17 cellular contexts compared by ENCODE assay signal in genomic region chr18:46679846-46680598, GRCh38. TPM values are rescaled to one million over a fixed set of nuclear protein-coding genes. Genes with fewer than 3 reads are reported as not detected.
DNase-seq lines count a peak whose midpoint lies in the region; ATAC-seq and TF ChIP-seq lines count a peak whose summit lies in the region.
"Had no signal": no experiment of that assay in that cellular context is flagged by ENCODE, and none has a peak within 500 bp of the region (broad histone marks: within the 10 kb centered on the region; RNA-seq: fewer than 3 reads in every experiment).

No MANE protein-coding gene starts in this region.

- H3K27ac ChIP-seq in Karpas-422 (ENCODE audit: low read length) (peak overlapping the region; percentile 82), neuronal stem cell (replicated peaks; ENCODE audit: low read length) (no peak overlapping the region), brain microvascular endothelial cell (no peak overlapping the region)

- H3K4me2 ChIP-seq in Karpas-422 (ENCODE audit: low read depth, low read length, poor library complexity, severe bottlenecking) = peak overlapping the region; percentile 51
- no peak overlapping the region for H3K4me2 ChIP-seq in neuronal stem cell (ENCODE audit: insufficient read depth, low read length, poor library complexity, severe bottlenecking)

- intact Hi-C loops in Right ventricle myocardium superior (cut with DNase I) = no loop called here
- intact Hi-C loops in left cardiac atrium (cut with DNase I) = no loop called here

- H3K79me2 ChIP-seq in Karpas-422 (ENCODE audit: low read length) = no peaks in the 10 kb centered on the region

- H2AFZ ChIP-seq in Karpas-422 (ENCODE audit: low read length) = no peak overlapping the region
- no peak overlapping the region for H2AFZ ChIP-seq in neuronal stem cell (ENCODE audit: low read length)

- no peak overlapping the region for H3K4ac ChIP-seq in neuronal stem cell (ENCODE audit: low read length)

- H3K9ac ChIP-seq in Karpas-422 (ENCODE audit: low read length) = no peak overlapping the region
- H3K9ac ChIP-seq in neuronal stem cell (ENCODE audit: low read depth, low read length, poor library complexity) = peak overlapping the region; percentile 38

- H3K23ac ChIP-seq in neuronal stem cell (ENCODE audit: low read depth, low read length, poor library complexity) = peak overlapping the region; percentile 61

- H3K9me2 ChIP-seq in Karpas-422 (replicated peaks; ENCODE audit: insufficient read depth, low read length) = no peaks in the 10 kb centered on the region

- peak overlapping the region; percentile 84 for H4K8ac ChIP-seq in neuronal stem cell (ENCODE audit: low read depth, low read length)

- no peak for TF ChIP-seq CTCF in brain microvascular endothelial cell (IDR thresholded peaks at IDR 0.05; ENCODE audit: low read depth, low read length, missing control alignments)

- H2BK5ac ChIP-seq in neuronal stem cell (ENCODE audit: low read length) = no peak overlapping the region

- H3K4me1 ChIP-seq in Karpas-422 (ENCODE audit: low read length) = peaks cover 63% of the 10 kb centered on the region
- no peaks in the 10 kb centered on the region for H3K4me1 ChIP-seq in neuronal stem cell (ENCODE audit: control insufficient read depth in 2 of 2, insufficient read depth in 1 of 2, low read depth in 1 of 2, low read length in 2 of 2)
- H3K4me1 ChIP-seq: Caco-2 had no signal

- H4K91ac ChIP-seq in neuronal stem cell (ENCODE audit: low read depth, low read length, poor library complexity) = no peak overlapping the region

- ATAC-seq in Right ventricle myocardium superior (ENCODE audit: poor library complexity) (peak; percentile 9), left cardiac atrium (no peak)

- H3K14ac ChIP-seq in neuronal stem cell (ENCODE audit: low read length) = peak overlapping the region; percentile 65

- no CpG with 5 or more reads among the region's 52 CpGs for WGBS in neuronal stem cell (ENCODE audit: extremely low coverage in 2 of 2, insufficient read length in 2 of 2, insufficient replicate concordance in 1 of 2), 2 donors

- H4K20me1 ChIP-seq in Karpas-422 (ENCODE audit: insufficient read depth, low read depth, low read length) = no peaks in the 10 kb centered on the region

- no peak overlapping the region for H3K18ac ChIP-seq in neuronal stem cell (ENCODE audit: low read length)

- no peak overlapping the region for H2BK12ac ChIP-seq in neuronal stem cell (ENCODE audit: low read length)

- H2AK5ac ChIP-seq in neuronal stem cell (ENCODE audit: low read depth, low read length) = no peak overlapping the region

- H3K9me3 ChIP-seq in Karpas-422 (ENCODE audit: low read length) (no peaks in the 10 kb centered on the region), neuronal stem cell (replicated peaks in 1 of 2; ENCODE audit: control insufficient read depth in 2 of 2, insufficient read depth in 1 of 2, low read depth in 1 of 2, low read length in 2 of 2) (no peaks in the 10 kb centered on the region)
- H3K9me3 ChIP-seq: Caco-2 had no signal

- DNase-seq in Right ventricle myocardium superior (no peak), left cardiac atrium (no peak), Karpas-422 (no peak), neuronal stem cell (ENCODE audit: low spot score) (no peak), DMS53 (lab: John Stamatoyannopoulos, UW) (no peak), brain microvascular endothelial cell (no peak)
- DNase-seq in stimulated activated CD4-positive, alpha-beta T cell treated with anti-CD3 and anti-CD28 coated beads, Interleukin-2, amount 100 ng/mL, for 24 hours = no peak
- DNase-seq: 8988T; C1 segment of cervical spinal cord; Caco-2; CD4-positive, CD25-positive, alpha-beta regulatory T cell; DMS79; GF-D8; GOT3; H9; IMR-90 had no signal

- H3K4me3 ChIP-seq in Karpas-422 (ENCODE audit: low read length) (peak overlapping the region; percentile 35; the same call in 1 of the 2 replicates), neuronal stem cell (ENCODE audit: low read length in 2 of 2) (no peak overlapping the region), brain microvascular endothelial cell (ENCODE audit: low read depth, low read length) (no peak overlapping the region)

- H3K36me3 ChIP-seq in Karpas-422 (ENCODE audit: insufficient read depth, low read length) (no peaks in the 10 kb centered on the region), neuronal stem cell (replicated peaks in 1 of 2; ENCODE audit: control insufficient read depth in 2 of 2, insufficient read depth in 2 of 2, low read length in 2 of 2) (no peaks in the 10 kb centered on the region), brain microvascular endothelial cell (replicated peaks) (no peaks in the 10 kb centered on the region)

- no peaks in the 10 kb centered on the region for H3K79me1 ChIP-seq in neuronal stem cell (ENCODE audit: low read depth, low read length)

- no peaks in the 10 kb centered on the region for H3K27me3 ChIP-seq in Karpas-422 (ENCODE audit: low read length)
- H3K27me3 ChIP-seq in neuronal stem cell (ENCODE audit: control insufficient read depth in 3 of 3, insufficient read depth in 3 of 3, low read depth in 1 of 3, low read length in 3 of 3) = peaks cover 0 to 8% (median 0%) of the 10 kb centered on the region in 3 experiments
- no peaks in the 10 kb centered on the region for H3K27me3 ChIP-seq in brain microvascular endothelial cell (replicated peaks)

- no peak overlapping the region for H2BK120ac ChIP-seq in neuronal stem cell (ENCODE audit: low read depth, low read length)

- in situ Hi-C loops in brain microvascular endothelial cell (cut with HindIII; ENCODE audit: low pct_ligation_motif_present, low sequenced_read_pairs) = no loop called here

- H2BK15ac ChIP-seq in neuronal stem cell (ENCODE audit: low read length) = no peak overlapping the region

RNA-seq across cellular contexts. Expression of gene LOXHD1, which starts 23.0 kb away (rescaled TPM):
- 0.62 TPM for total RNA-seq in Right ventricle myocardium superior
- total RNA-seq in left cardiac atrium = under 1 TPM; 0.24 to 0.59 TPM
- total RNA-seq in Karpas-422 (2014; rRNA removed; shearing (Covaris generic); ENCODE audit: low replicate concordance) = not detected in 2 replicates
- polyA plus RNA-seq in neuronal stem cell (2013, experiment 1 of 2) = not detected
- polyA plus RNA-seq in neuronal stem cell (2013, experiment 2 of 2) = not detected
- total RNA-seq: Caco-2; CD4-positive, CD25-positive, alpha-beta regulatory T cell; IMR-90 had no signal
- polyA plus RNA-seq: AG04450; CD4-positive, CD25-positive, alpha-beta regulatory T cell; IMR-90 had no signal
